ENCODE assay signal across 8 cellular contexts in the genomic region with DNA sequence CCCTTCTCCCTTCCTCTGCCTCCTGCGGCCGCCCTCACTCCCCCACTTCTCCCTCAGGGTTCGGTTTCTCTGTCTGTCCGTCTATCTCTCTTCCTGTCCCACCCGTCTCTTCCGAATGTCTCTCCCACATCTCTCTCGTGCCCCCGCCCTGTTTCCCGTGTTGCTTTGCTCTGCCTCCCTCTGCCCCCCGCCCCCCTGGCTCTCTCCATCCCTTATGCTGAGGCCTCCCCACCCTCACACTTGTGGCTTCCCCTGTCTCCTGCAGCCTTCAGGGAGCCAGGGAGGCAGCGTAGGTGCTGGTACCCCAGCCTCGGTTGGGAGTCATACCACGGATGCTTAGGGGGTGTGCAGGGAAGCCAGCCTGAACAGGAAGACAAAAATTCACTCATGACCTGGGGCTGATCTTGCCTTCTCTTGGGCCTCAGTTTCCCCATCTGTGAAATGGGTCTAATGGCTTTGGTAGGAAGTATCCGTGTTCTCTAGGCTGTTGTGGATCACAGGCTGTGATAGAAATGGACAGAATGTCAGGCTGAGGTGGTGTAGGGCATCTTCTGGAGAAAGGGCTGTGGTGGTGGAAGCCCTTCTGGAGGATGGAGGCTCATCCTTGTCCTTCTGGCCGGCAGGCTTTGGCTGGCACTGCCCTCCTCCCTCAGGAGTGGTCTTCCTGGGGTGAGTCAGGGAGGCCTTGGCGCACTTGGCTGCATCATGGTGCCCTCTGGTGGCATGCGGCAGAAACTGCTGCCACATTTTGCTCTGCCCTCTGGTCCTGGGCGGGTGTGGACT. TPM values are rescaled to one million over a fixed set of nuclear protein-coding genes. Genes with fewer than 3 reads are reported as not detected.
DNase-seq lines count a peak whose midpoint lies in the region; ATAC-seq and TF ChIP-seq lines count a peak whose summit lies in the region.

No MANE protein-coding gene starts in this region.

- H3K27me3 Mint-ChIP-seq in WTC11 (ENCODE audit: low read depth) = peaks cover 3% of the 10 kb centered on the region; the same call in 1 of the 2 replicates

- no peak overlapping the region for H3K4me3 ChIP-seq in cardiac fibroblast (replicated peaks in 1 of 2; ENCODE audit: low read depth in 2 of 2, low read length in 2 of 2)

- peaks cover 15% of the 10 kb centered on the region for H3K4me1 Mint-ChIP-seq in WTC11

- H3K27ac Mint-ChIP-seq in WTC11 = no peak overlapping the region

- H3K4me3 Mint-ChIP-seq in WTC11 = no peak overlapping the region

- CTCF ChIA-PET in WTC11 (lab: Charles Lee) = interaction anchor here (0.6 to 10.8 kb wide), 30 partner anchors 9 to 150 kb away, joined by 3 to 216 read pairs (median 5); partner anchors contain the start of gene FOXO6

- POLR2A ChIA-PET in WTC11 (lab: Charles Lee) = interaction anchor here (0.8 to 1.0 kb wide), 2 partner anchors 54 to 56 kb away, joined by 3 read pairs; no protein-coding TSS in a partner anchor

- no peaks in the 10 kb centered on the region for H3K36me3 Mint-ChIP-seq in WTC11

- peak; percentile 48 for DNase-seq in SIG-M5 treated with dmso at 0.1 percent for 504 hours (lab: John Stamatoyannopoulos, UW; ENCODE audit: unreplicated experiment)
- DNase-seq in SIG-M5 (lab: John Stamatoyannopoulos, UW) = no peak
- DNase-seq in NCI-H2107 treated with DMSO at 0.1 percent for 48 hours (lab: John Stamatoyannopoulos, UW; ENCODE audit: unreplicated experiment) = peak; percentile 50
- DNase-seq in WTC11 (ENCODE audit: low spot score) = peak; percentile 82
- peak; percentile 80 to 83 for DNase-seq in cardiac fibroblast (ENCODE audit: low read depth in 2 of 2)
- DNase-seq in kidney glomerular epithelial cell (lab: John Stamatoyannopoulos, UW) = peak; percentile 81
- peak; percentile 57 to 65 for DNase-seq in stimulated activated CD4-positive, alpha-beta T cell treated with anti-CD3 and anti-CD28 coated beads, Interleukin-2, amount 100 ng/mL, for 48 hours

- ATAC-seq in WTC11 = peak; percentile 86
- ATAC-seq in GM21367 (IDR thresholded peaks at IDR 0.05; ENCODE audit: unreplicated experiment) = no peak

- no peaks in the 10 kb centered on the region for H3K9me3 Mint-ChIP-seq in WTC11

- TF ChIP-seq CTCF in WTC11 (IDR thresholded peaks at IDR 0.05) (peak; percentile 76), cardiac fibroblast (IDR thresholded peaks at IDR 0.05; ENCODE audit: low read depth, low read length) (peak; percentile 92)

TF ChIP-seq in WTC11, 78 proteins besides CTCF, POLR2A, EP300 and RAD21:
- TF ChIP-seq GTF2I (CRISPR knock-in tag; conservative IDR thresholded peaks at IDR 0.05) (peak; percentile 92), SMAD3 (CRISPR knock-in tag; IDR thresholded peaks at IDR 0.05; ENCODE audit: borderline replicate concordance) (0 out of 2 replicates have a peak, but pooled peaks have one; percentile 28), NR2C2 (CRISPR knock-in tag; IDR thresholded peaks at IDR 0.05) (no peak), ZNF138 (CRISPR knock-in tag; conservative IDR thresholded peaks at IDR 0.05) (no peak), ZNF263 (CRISPR knock-in tag; IDR thresholded peaks at IDR 0.05; ENCODE audit: low read depth) (peak; percentile 65; the same call in 1 of the 2 replicates), ZNF281 (CRISPR knock-in tag; IDR thresholded peaks at IDR 0.05) (peak; percentile 36; the same call in 1 of the 2 replicates), TEAD4 (CRISPR knock-in tag; IDR thresholded peaks at IDR 0.05) (no peak), ZBTB21 (CRISPR knock-in tag; IDR thresholded peaks at IDR 0.05; ENCODE audit: borderline replicate concordance) (no peak), SP1 (CRISPR knock-in tag; conservative IDR thresholded peaks at IDR 0.05) (peak; percentile 35; the same call in 1 of the 2 replicates), ESRRA (CRISPR knock-in tag; IDR thresholded peaks at IDR 0.05; ENCODE audit: borderline replicate concordance) (no peak), FOXK1 (CRISPR knock-in tag; IDR thresholded peaks at IDR 0.05) (no peak)
- TF ChIP-seq, protein P1, sequence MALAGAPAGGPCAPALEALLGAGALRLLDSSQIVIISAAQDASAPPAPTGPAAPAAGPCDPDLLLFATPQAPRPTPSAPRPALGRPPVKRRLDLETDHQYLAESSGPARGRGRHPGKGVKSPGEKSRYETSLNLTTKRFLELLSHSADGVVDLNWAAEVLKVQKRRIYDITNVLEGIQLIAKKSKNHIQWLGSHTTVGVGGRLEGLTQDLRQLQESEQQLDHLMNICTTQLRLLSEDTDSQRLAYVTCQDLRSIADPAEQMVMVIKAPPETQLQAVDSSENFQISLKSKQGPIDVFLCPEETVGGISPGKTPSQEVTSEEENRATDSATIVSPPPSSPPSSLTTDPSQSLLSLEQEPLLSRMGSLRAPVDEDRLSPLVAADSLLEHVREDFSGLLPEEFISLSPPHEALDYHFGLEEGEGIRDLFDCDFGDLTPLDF (CRISPR knock-in tag; IDR thresholded peaks at IDR 0.05) = no peak; the same call in 1 of the 2 replicates
- TF ChIP-seq, protein P2, sequence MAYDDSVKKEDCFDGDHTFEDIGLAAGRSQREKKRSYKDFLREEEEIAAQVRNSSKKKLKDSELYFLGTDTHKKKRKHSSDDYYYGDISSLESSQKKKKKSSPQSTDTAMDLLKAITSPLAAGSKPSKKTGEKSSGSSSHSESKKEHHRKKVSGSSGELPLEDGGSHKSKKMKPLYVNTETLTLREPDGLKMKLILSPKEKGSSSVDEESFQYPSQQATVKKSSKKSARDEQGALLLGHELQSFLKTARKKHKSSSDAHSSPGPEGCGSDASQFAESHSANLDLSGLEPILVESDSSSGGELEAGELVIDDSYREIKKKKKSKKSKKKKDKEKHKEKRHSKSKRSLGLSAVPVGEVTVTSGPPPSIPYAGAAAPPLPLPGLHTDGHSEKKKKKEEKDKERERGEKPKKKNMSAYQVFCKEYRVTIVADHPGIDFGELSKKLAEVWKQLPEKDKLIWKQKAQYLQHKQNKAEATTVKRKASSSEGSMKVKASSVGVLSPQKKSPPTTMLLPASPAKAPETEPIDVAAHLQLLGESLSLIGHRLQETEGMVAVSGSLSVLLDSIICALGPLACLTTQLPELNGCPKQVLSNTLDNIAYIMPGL (CRISPR knock-in tag; IDR thresholded peaks at IDR 0.05) = peak; percentile 31; the same call in 1 of the 2 replicates

RNA-seq across cellular contexts. Expression of gene FOXO6, which starts 55.5 kb away (rescaled TPM):
- 5.4 to 7.4 TPM (median 7.0 TPM) in 3 replicates for total RNA-seq in WTC11 (2021)
